In the genomic region with DNA sequence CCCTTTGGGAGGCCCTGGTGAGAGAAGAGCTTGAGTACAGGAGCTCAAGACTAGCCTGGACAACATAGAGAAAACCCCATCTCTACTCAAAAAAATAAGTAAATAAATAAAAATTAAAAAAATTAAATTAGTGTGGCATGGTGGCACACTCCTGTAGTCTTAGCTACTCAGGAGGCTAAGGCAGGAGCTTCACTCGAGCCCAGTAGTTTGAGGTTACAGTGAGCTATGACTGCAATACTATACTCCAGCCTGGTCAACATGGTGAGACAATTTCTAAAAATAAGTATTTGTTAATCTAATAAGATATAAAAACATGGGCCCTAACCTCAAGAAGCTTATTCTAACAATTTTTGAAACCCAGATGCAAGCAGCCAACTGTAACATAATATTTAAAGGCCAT, we compare ENCODE assay signal across 16 cellular contexts. TPM values are rescaled to one million over a fixed set of nuclear protein-coding genes. Genes with fewer than 3 reads are reported as not detected.
A peak's percentile ranks its signal among the peaks of the same experiment; 100 is the strongest.
DNase-seq lines count a peak whose midpoint lies in the region; ATAC-seq and TF ChIP-seq lines count a peak whose summit lies in the region.
"Had no signal": no experiment of that assay in that cellular context is flagged by ENCODE, and none has a peak within 500 bp of the region (broad histone marks: within the 10 kb centered on the region; RNA-seq: fewer than 3 reads in every experiment).

No MANE protein-coding gene starts in this region.

- DNase-seq in Right ventricle myocardium superior (no peak), right atrium auricular region (ENCODE audit: low spot score) (no peak), amniotic epithelial cell (ENCODE audit: low read depth) (peak; percentile 25), fibroblast of villous mesenchyme (ENCODE audit: low read depth) (peak; percentile 12), NCI-H345 (lab: John Stamatoyannopoulos, UW) (no peak), C1 segment of cervical spinal cord (lab: John Stamatoyannopoulos, UW) (no peak), DMS79 treated with DMSO at 0.1 percent for 48 hours (lab: John Stamatoyannopoulos, UW) (no peak)
- DNase-seq: DND-41, GM23248, NCI-H1092 treated with DMSO at 0.1 percent for 48 hours, NCI-H1694 treated with DMSO at 0.1 percent for 48 hours, NCI-H446, NCI-H774, SHP77 treated with DMSO at 0.1 percent for 48 hours had no signal

- no peak overlapping the region for H3K9ac ChIP-seq in rectal smooth muscle tissue (ENCODE audit: low read length)
- H3K9ac ChIP-seq: GM23248 had no signal

- no peaks in the 10 kb centered on the region for H3K27me3 ChIP-seq in right atrium auricular region
- H3K27me3 ChIP-seq in rectal smooth muscle tissue (ENCODE audit: control insufficient read depth, insufficient read depth, low read length): no peaks in the 10 kb centered on the region

- no peaks in the 10 kb centered on the region for H3K9me3 ChIP-seq in right atrium auricular region

- ATAC-seq in Right ventricle myocardium superior (ENCODE audit: poor library complexity): peak; percentile 32
- ATAC-seq: K562 had no signal

- no peaks in the 10 kb centered on the region for H3K36me3 ChIP-seq in right atrium auricular region
- H3K36me3 ChIP-seq in rectal smooth muscle tissue (ENCODE audit: control insufficient read depth, insufficient read depth, low read length): no peaks in the 10 kb centered on the region

- peaks cover 0 to 35% of the 10 kb centered on the region in 2 donors for H3K4me1 ChIP-seq in right atrium auricular region
- peaks cover 5% of the 10 kb centered on the region for H3K4me1 ChIP-seq in rectal smooth muscle tissue (ENCODE audit: control insufficient read depth, insufficient read depth, low read length)

- H3K27ac ChIP-seq in right atrium auricular region (peak overlapping the region in 1 of 2 donors; percentile 22), rectal smooth muscle tissue (ENCODE audit: low read depth, low read length) (peak overlapping the region; percentile 13)
- H3K27ac ChIP-seq: GM23248 had no signal

- TF ChIP-seq CTCF in right atrium auricular region (IDR thresholded peaks at IDR 0.05): no peak
- no peak for TF ChIP-seq CTCF in fibroblast of villous mesenchyme (IDR thresholded peaks at IDR 0.05; ENCODE audit: insufficient read depth, low read depth, low read length)

- H3K4me3 ChIP-seq in right atrium auricular region (no peak overlapping the region), fibroblast of villous mesenchyme (ENCODE audit: low read depth, low read length) (no peak overlapping the region), rectal smooth muscle tissue (ENCODE audit: low read length) (no peak overlapping the region)
- H3K4me3 ChIP-seq: GM23248, K562 had no signal

- intact Hi-C loops in Right ventricle myocardium superior (cut with DNase I): no loop called here

RNA-seq across cellular contexts. Expression of a gene that starts 7.6 kb away (rescaled TPM):
- total RNA-seq in Right ventricle myocardium superior (20.1 TPM), right atrium auricular region (10 to 100 TPM; 21.4 to 38.6 TPM), fibroblast of villous mesenchyme (9.0 and 14.7 TPM in 2 replicates)

Comparison
In these comparisons a context has a peak if more than half of its experiments do, and no peak if none do; other contexts are left out.
1. DNase-seq: peak in amniotic epithelial cell (single experiment) and fibroblast of villous mesenchyme (single experiment); none in Right ventricle myocardium superior (single experiment), right atrium auricular region (single experiment), NCI-H345 (single experiment), C1 segment of cervical spinal cord (0 of 14) and DMS79 treated with DMSO at 0.1 percent for 48 hours (single experiment).